ENCODE assay signal across 1 cellular context in genomic region chr3:99808163-99808794, GRCh38.
TF ChIP-seq lines count a peak whose summit lies in the region.

No MANE protein-coding gene starts in this region.

TF ChIP-seq in GM23338, 12 proteins besides CTCF, POLR2A, EP300 and RAD21 (continued from another document):
- no peak for TF ChIP-seq ZNF462 (CRISPR knock-in tag; IDR thresholded peaks at IDR 0.05)
- no peak for TF ChIP-seq REST (IDR thresholded peaks at IDR 0.05; ENCODE audit: unreplicated experiment)
- no peak for TF ChIP-seq ZNF114 (CRISPR knock-in tag; IDR thresholded peaks at IDR 0.05)
- no peak for TF ChIP-seq ETS1 (IDR thresholded peaks at IDR 0.05)
- no peak for TF ChIP-seq JUNB (IDR thresholded peaks at IDR 0.05; ENCODE audit: unreplicated experiment)
- no peak for TF ChIP-seq CREB1 (CRISPR knock-in tag; IDR thresholded peaks at IDR 0.05; ENCODE audit: low read depth)
